15 cellular contexts compared by ENCODE assay signal in the genomic region with DNA sequence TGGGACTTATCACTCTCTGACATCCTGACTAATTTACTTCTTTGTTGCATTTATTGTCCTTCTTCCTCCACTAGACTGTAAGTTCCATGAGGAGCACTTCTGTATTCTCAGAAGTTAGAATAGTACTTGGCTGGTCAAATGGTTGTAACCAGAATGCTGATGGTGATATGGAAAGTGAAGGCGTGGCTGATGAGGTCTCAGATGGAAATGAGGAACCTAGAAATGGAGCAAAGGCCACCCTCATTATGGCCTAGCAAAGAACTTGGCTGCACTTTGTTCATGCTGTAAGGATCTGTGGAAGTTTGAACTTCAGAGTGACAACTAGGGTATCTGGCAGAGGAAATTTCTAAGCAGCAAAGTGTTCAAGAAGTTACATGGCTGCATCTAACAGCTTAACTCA. TPM values are rescaled to one million over a fixed set of nuclear protein-coding genes. Genes with fewer than 3 reads are reported as not detected.
DNase-seq lines count a peak whose midpoint lies in the region; ATAC-seq and TF ChIP-seq lines count a peak whose summit lies in the region.
"Had no signal": no experiment of that assay in that cellular context is flagged by ENCODE, and none has a peak within 500 bp of the region (broad histone marks: within the 10 kb centered on the region; RNA-seq: fewer than 3 reads in every experiment).

No MANE protein-coding gene starts in this region.

- H3K9me3 ChIP-seq in upper lobe of left lung, result no peaks in the 10 kb centered on the region
- H3K9me3 ChIP-seq: BE2C, vagina had no signal

- H3K4me3 ChIP-seq in upper lobe of left lung, result no peak overlapping the region
- no peak overlapping the region for H3K4me3 ChIP-seq in foreskin fibroblast (ENCODE audit: low read depth in 1 of 2, low read length in 2 of 2)
- H3K4me3 ChIP-seq: SJCRH30, vagina had no signal

- H3K36me3 ChIP-seq in upper lobe of left lung, result peaks cover 0 to 3% (median 0%) of the 10 kb centered on the region in 4 donors
- H3K36me3 ChIP-seq: BE2C, SJCRH30 had no signal

- H3K27me3 ChIP-seq in upper lobe of left lung, result no peaks in the 10 kb centered on the region
- H3K27me3 ChIP-seq: BE2C, vagina had no signal

- 79 to 88% methylated on average over 1 of the region's 1 CpG for WGBS in upper lobe of left lung, 2 donors

- TF ChIP-seq EP300 in upper lobe of left lung (IDR thresholded peaks at IDR 0.05), result no peak

- intact Hi-C loops in left colon (cut with DNase I, micrococcal nuclease), result no loop called here

- ATAC-seq in left colon, result peak; percentile 59
- ATAC-seq in upper lobe of left lung (ENCODE audit: low FRiP score in 2 of 2), result peak in 1 of 2 donors; percentile 66
- ATAC-seq: activated T-helper 17 cell treated with anti-CD3 and anti-CD28 coated beads, Interleukin-2, amount 50 U/mL, for 72 hours; stimulated activated naive CD8-positive, alpha-beta T cell treated with anti-CD3 and anti-CD28 coated beads, Interleukin-15, amount 100 ng/mL, for 72 hours had no signal

- H3K4me1 ChIP-seq in upper lobe of left lung, result peaks cover 0 to 3% (median 0%) of the 10 kb centered on the region in 4 donors
- H3K4me1 ChIP-seq: BE2C, SJCRH30, vagina had no signal

- TF ChIP-seq CTCF in upper lobe of left lung (IDR thresholded peaks at IDR 0.05), result no peak
- TF ChIP-seq CTCF in foreskin fibroblast (IDR thresholded peaks at IDR 0.05; ENCODE audit: low read depth, low read length), result no peak

- DNase-seq in Kasumi-1 (lab: John Stamatoyannopoulos, UW), result peak; percentile 48 to 50
- peak; percentile 86 for DNase-seq in SIG-M5 treated with dmso at 0.1 percent for 504 hours (lab: John Stamatoyannopoulos, UW; ENCODE audit: unreplicated experiment)
- DNase-seq in left colon, result peak in 1 of 2 donors; percentile 28
- DNase-seq in upper lobe of left lung, result peak in 1 of 2 donors; percentile 39
- DNase-seq in activated effector memory CD4-positive, alpha-beta T cell treated with anti-CD3 and anti-CD28 coated beads, Interleukin-2, amount 50 U/mL, for 16 hours, result no peak
- no peak for DNase-seq in KG1 (lab: John Stamatoyannopoulos, UW)
- DNase-seq in foreskin fibroblast, result no peak
- DNase-seq: BE2C; left cardiac atrium; NCI-H2029; occipital lobe; SJCRH30; stimulated activated naive CD8-positive, alpha-beta T cell treated with anti-CD3 and anti-CD28 coated beads, Interleukin-15, amount 100 ng/mL, for 72 hours had no signal

- peak overlapping the region in 3 of 4 donors; percentile 60 to 62 (median 60) for H3K27ac ChIP-seq in upper lobe of left lung
- H3K27ac ChIP-seq: SJCRH30, vagina had no signal

- peak in 1 of 4 donors; percentile 26 for TF ChIP-seq POLR2A in upper lobe of left lung (IDR thresholded peaks at IDR 0.05)

RNA-seq across cellular contexts. Expression of a gene that starts 15.1 kb away (rescaled TPM):
- total RNA-seq in left colon (10 to 100 TPM; 35.2 to 59.3 TPM), upper lobe of left lung (10 to 100 TPM in 4 of 6 donors, 1 to 10 TPM in 2; 7.9 to 22.0 (median 12.7) TPM)

Comparison
In these comparisons a context has a peak if more than half of its experiments do, and no peak if none do; other contexts are left out.
1. DNase-seq: peak in Kasumi-1 (2 of 2) and SIG-M5 treated with dmso at 0.1 percent for 504 hours (single experiment); none in activated effector memory CD4-positive, alpha-beta T cell treated with anti-CD3 and anti-CD28 coated beads, Interleukin-2, amount 50 U/mL, for 16 hours (single experiment), KG1 (single experiment) and foreskin fibroblast (0 of 2).